12 cellular contexts compared by ENCODE assay signal in genomic region chr1:206480211-206480610, GRCh38.
"Had no signal": no experiment of that assay in that cellular context is flagged by ENCODE, and none has a peak within 500 bp of the region (broad histone marks: within the 10 kb centered on the region; RNA-seq: fewer than 3 reads in every experiment).

No MANE protein-coding gene starts in this region.

- H3K27ac ChIP-seq: heart left ventricle, spleen, uterus had no signal

- H3K4me3 Mint-ChIP-seq: activated CD4-positive, alpha-beta T cell treated with anti-CD3 and anti-CD28 coated beads for 36 hours; activated naive CD4-positive, alpha-beta T cell treated with anti-CD3 and anti-CD28 coated beads, Interleukin-2, amount 10 ng/mL, durations not matched to agents 7 days and 5 days; activated naive CD8-positive, alpha-beta T cell treated with anti-CD3 and anti-CD28 coated beads, Interleukin-2, amount 50 U/mL, for 24 hours; endodermal cell; immature natural killer cell; naive thymus-derived CD4-positive, alpha-beta T cell; stimulated activated naive CD8-positive, alpha-beta T cell treated with anti-CD3 and anti-CD28 coated beads, Interleukin-15, Interleukin-2, amounts not matched to agents 100 ng/mL and 50 ng/mL, for 24 hours had no signal

- H3K9me3 ChIP-seq: heart left ventricle, spleen, uterus had no signal

- DNase-seq: spleen had no signal

- H3K4me3 ChIP-seq: heart left ventricle, spleen, uterus had no signal

- H3K4me1 ChIP-seq: heart left ventricle, uterus had no signal

- H3K27me3 ChIP-seq: heart left ventricle, spleen, uterus had no signal

- H3K36me3 ChIP-seq: uterus had no signal

- H3K9me3 Mint-ChIP-seq: activated naive CD4-positive, alpha-beta T cell treated with anti-CD3 and anti-CD28 coated beads, Interleukin-2, amount 10 ng/mL, durations not matched to agents 7 days and 5 days; activated naive CD8-positive, alpha-beta T cell treated with anti-CD3 and anti-CD28 coated beads, Interleukin-2, amount 50 U/mL, for 24 hours; endodermal cell; immature natural killer cell; naive thymus-derived CD4-positive, alpha-beta T cell; neural crest cell; stimulated activated naive CD8-positive, alpha-beta T cell treated with anti-CD3 and anti-CD28 coated beads, Interleukin-15, Interleukin-2, amounts not matched to agents 100 ng/mL and 50 ng/mL, for 24 hours; type B pancreatic cell had no signal
